ENCODE assay signal across 1 cellular context in the genomic region with DNA sequence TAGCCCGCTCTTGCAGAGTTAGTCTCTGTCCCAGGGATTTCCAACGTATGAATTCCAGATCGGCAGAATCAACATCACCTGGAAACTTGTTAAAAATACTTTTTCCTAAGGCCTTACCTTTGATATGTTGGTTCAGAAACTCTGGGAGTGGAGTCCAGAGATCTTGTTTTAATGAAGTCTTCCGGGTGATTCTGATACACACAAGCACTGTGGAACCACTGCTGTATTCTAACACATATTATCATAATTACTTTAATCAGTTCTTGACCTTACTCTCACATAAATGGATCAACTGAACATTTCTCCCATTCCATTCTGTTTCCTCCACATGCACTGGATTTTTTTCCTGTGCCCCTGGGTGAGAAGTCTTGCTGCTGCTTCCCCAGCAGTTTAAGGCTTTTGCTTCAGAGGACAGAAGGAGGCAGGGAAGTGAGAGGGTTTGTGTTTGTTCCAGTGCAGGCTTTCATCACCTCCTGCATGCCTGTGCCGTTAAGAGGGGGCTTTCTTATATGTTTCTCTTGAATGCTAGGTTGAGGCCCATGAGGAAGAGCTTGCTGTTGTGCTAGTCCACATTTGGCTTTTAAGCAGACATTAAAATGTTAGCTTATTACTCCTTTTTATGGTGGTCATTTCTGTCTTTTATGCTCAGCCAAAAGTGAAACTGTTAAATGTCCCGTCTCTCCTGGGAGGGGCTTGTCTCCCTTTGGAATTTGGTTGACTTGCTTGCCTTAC.
TF ChIP-seq lines count a peak whose summit lies in the region.

No MANE protein-coding gene starts in this region.

TF ChIP-seq in GM23338, 12 proteins besides CTCF, POLR2A, EP300 and RAD21 (continued from another document):
- TF ChIP-seq, protein P1, sequence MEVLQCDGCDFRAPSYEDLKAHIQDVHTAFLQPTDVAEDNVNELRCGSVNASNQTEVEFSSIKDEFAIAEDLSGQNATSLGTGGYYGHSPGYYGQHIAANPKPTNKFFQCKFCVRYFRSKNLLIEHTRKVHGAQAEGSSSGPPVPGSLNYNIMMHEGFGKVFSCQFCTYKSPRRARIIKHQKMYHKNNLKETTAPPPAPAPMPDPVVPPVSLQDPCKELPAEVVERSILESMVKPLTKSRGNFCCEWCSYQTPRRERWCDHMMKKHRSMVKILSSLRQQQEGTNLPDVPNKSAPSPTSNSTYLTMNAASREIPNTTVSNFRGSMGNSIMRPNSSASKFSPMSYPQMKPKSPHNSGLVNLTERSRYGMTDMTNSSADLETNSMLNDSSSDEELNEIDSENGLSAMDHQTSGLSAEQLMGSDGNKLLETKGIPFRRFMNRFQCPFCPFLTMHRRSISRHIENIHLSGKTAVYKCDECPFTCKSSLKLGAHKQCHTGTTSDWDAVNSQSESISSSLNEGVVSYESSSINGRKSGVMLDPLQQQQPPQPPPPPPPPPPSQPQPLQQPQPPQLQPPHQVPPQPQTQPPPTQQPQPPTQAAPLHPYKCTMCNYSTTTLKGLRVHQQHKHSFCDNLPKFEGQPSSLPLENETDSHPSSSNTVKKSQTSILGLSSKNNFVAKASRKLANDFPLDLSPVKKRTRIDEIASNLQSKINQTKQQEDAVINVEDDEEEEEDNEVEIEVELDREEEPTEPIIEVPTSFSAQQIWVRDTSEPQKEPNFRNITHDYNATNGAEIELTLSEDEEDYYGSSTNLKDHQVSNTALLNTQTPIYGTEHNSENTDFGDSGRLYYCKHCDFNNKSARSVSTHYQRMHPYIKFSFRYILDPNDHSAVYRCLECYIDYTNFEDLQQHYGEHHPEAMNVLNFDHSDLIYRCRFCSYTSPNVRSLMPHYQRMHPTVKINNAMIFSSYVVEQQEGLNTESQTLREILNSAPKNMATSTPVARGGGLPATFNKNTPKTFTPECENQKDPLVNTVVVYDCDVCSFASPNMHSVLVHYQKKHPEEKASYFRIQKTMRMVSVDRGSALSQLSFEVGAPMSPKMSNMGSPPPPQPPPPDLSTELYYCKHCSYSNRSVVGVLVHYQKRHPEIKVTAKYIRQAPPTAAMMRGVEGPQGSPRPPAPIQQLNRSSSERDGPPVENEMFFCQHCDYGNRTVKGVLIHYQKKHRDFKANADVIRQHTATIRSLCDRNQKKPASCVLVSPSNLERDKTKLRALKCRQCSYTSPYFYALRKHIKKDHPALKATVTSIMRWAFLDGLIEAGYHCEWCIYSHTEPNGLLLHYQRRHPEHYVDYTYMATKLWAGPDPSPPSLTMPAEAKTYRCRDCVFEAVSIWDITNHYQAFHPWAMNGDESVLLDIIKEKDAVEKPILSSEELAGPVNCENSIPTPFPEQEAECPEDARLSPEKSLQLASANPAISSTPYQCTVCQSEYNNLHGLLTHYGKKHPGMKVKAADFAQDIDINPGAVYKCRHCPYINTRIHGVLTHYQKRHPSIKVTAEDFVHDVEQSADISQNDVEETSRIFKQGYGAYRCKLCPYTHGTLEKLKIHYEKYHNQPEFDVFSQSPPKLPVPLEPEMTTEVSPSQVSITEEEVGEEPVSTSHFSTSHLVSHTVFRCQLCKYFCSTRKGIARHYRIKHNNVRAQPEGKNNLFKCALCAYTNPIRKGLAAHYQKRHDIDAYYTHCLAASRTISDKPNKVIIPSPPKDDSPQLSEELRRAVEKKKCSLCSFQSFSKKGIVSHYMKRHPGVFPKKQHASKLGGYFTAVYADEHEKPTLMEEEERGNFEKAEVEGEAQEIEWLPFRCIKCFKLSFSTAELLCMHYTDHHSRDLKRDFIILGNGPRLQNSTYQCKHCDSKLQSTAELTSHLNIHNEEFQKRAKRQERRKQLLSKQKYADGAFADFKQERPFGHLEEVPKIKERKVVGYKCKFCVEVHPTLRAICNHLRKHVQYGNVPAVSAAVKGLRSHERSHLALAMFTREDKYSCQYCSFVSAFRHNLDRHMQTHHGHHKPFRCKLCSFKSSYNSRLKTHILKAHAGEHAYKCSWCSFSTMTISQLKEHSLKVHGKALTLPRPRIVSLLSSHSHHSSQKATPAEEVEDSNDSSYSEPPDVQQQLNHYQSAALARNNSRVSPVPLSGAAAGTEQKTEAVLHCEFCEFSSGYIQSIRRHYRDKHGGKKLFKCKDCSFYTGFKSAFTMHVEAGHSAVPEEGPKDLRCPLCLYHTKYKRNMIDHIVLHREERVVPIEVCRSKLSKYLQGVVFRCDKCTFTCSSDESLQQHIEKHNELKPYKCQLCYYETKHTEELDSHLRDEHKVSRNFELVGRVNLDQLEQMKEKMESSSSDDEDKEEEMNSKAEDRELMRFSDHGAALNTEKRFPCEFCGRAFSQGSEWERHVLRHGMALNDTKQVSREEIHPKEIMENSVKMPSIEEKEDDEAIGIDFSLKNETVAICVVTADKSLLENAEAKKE (CRISPR knock-in tag; IDR thresholded peaks at IDR 0.05) = no peak
- no peak for TF ChIP-seq ZNF331 (CRISPR knock-in tag; IDR thresholded peaks at IDR 0.05; ENCODE audit: low read depth)
- TF ChIP-seq, protein P2, sequence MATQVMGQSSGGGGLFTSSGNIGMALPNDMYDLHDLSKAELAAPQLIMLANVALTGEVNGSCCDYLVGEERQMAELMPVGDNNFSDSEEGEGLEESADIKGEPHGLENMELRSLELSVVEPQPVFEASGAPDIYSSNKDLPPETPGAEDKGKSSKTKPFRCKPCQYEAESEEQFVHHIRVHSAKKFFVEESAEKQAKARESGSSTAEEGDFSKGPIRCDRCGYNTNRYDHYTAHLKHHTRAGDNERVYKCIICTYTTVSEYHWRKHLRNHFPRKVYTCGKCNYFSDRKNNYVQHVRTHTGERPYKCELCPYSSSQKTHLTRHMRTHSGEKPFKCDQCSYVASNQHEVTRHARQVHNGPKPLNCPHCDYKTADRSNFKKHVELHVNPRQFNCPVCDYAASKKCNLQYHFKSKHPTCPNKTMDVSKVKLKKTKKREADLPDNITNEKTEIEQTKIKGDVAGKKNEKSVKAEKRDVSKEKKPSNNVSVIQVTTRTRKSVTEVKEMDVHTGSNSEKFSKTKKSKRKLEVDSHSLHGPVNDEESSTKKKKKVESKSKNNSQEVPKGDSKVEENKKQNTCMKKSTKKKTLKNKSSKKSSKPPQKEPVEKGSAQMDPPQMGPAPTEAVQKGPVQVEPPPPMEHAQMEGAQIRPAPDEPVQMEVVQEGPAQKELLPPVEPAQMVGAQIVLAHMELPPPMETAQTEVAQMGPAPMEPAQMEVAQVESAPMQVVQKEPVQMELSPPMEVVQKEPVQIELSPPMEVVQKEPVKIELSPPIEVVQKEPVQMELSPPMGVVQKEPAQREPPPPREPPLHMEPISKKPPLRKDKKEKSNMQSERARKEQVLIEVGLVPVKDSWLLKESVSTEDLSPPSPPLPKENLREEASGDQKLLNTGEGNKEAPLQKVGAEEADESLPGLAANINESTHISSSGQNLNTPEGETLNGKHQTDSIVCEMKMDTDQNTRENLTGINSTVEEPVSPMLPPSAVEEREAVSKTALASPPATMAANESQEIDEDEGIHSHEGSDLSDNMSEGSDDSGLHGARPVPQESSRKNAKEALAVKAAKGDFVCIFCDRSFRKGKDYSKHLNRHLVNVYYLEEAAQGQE (IDR thresholded peaks at IDR 0.05; ENCODE audit: unreplicated experiment) = no peak
- TF ChIP-seq JUNB (IDR thresholded peaks at IDR 0.05; ENCODE audit: unreplicated experiment) = no peak
- TF ChIP-seq EZH2phosphoT487 (IDR thresholded peaks at IDR 0.05; ENCODE audit: unreplicated experiment) = no peak
- no peak for TF ChIP-seq ZNF114 (CRISPR knock-in tag; IDR thresholded peaks at IDR 0.05)
- TF ChIP-seq, protein P3, sequence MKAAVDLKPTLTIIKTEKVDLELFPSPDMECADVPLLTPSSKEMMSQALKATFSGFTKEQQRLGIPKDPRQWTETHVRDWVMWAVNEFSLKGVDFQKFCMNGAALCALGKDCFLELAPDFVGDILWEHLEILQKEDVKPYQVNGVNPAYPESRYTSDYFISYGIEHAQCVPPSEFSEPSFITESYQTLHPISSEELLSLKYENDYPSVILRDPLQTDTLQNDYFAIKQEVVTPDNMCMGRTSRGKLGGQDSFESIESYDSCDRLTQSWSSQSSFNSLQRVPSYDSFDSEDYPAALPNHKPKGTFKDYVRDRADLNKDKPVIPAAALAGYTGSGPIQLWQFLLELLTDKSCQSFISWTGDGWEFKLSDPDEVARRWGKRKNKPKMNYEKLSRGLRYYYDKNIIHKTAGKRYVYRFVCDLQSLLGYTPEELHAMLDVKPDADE (IDR thresholded peaks at IDR 0.05) = no peak
- TF ChIP-seq STAT1 (IDR thresholded peaks at IDR 0.05; ENCODE audit: unreplicated experiment) = no peak
- TF ChIP-seq POLR2AphosphoS5 (IDR thresholded peaks at IDR 0.05; ENCODE audit: low read depth) = no peak
- no peak for TF ChIP-seq CREB1 (CRISPR knock-in tag; IDR thresholded peaks at IDR 0.05; ENCODE audit: low read depth)
